ENCODE assay signal across 16 cellular contexts in genomic region chr5:177230660-177231059, GRCh38.
"Had no signal": no experiment of that assay in that cellular context is flagged by ENCODE, and none has a peak within 500 bp of the region (broad histone marks: within the 10 kb centered on the region; RNA-seq: fewer than 3 reads in every experiment).

No MANE protein-coding gene starts in this region.

- ATAC-seq: activated CD4-positive, alpha-beta T cell treated with anti-CD3 and anti-CD28 coated beads for 36 hours; stimulated activated effector memory CD8-positive, alpha-beta T cell treated with anti-CD3 and anti-CD28 coated beads, Interleukin-12 subunit alpha, Interleukin-12 subunit beta, amount 100 ng/mL, for 72 hours had no signal

- H3K9me3 ChIP-seq: tibial artery had no signal

- H2AFZ ChIP-seq: hepatocyte, neural progenitor cell, parathyroid adenoma had no signal

- H3K27ac Mint-ChIP-seq: activated CD4-positive, alpha-beta memory T cell treated with anti-CD3 and anti-CD28 coated beads for 36 hours; activated CD4-positive, alpha-beta T cell treated with anti-CD3 and anti-CD28 coated beads for 36 hours; activated naive CD8-positive, alpha-beta T cell; neural progenitor cell; stimulated activated effector memory CD8-positive, alpha-beta T cell treated with anti-CD3 and anti-CD28 coated beads, Interleukin-12 subunit alpha, Interleukin-12 subunit beta, amount 100 ng/mL, for 72 hours had no signal

- H3K36me3 Mint-ChIP-seq: activated naive CD8-positive, alpha-beta T cell had no signal

- H3K9me3 Mint-ChIP-seq: activated CD4-positive, alpha-beta memory T cell treated with anti-CD3 and anti-CD28 coated beads for 36 hours; neural progenitor cell; stimulated activated effector memory CD8-positive, alpha-beta T cell treated with anti-CD3 and anti-CD28 coated beads, Interleukin-12 subunit alpha, Interleukin-12 subunit beta, amount 100 ng/mL, for 72 hours had no signal

- H3K9ac ChIP-seq: neural progenitor cell, parathyroid adenoma had no signal

- H3K27ac ChIP-seq: hepatocyte, neural progenitor cell, parathyroid adenoma, tibial artery, VCaP had no signal

- H3K27me3 ChIP-seq: hepatocyte, neural progenitor cell, tibial artery had no signal

- H3K4me3 Mint-ChIP-seq: activated CD4-positive, alpha-beta memory T cell treated with anti-CD3 and anti-CD28 coated beads for 36 hours; activated CD4-positive, alpha-beta T cell treated with anti-CD3 and anti-CD28 coated beads for 36 hours; activated naive CD8-positive, alpha-beta T cell; neural progenitor cell; stimulated activated effector memory CD8-positive, alpha-beta T cell treated with anti-CD3 and anti-CD28 coated beads, Interleukin-12 subunit alpha, Interleukin-12 subunit beta, amount 100 ng/mL, for 72 hours had no signal

- H3K4me2 ChIP-seq: hepatocyte, neural progenitor cell had no signal

- FAIRE-seq: urothelium cell line had no signal

- DNase-seq: activated CD4-positive, alpha-beta memory T cell treated with anti-CD3 and anti-CD28 coated beads for 36 hours; activated CD4-positive, alpha-beta T cell treated with anti-CD3 and anti-CD28 coated beads for 36 hours; activated gamma-delta T cell treated with Interleukin-2 at 50 U/mL for 16 hours; activated T-cell treated with anti-CD3 and anti-CD28 coated beads, Interleukin-2, amount 50 U/mL, for 48 hours; dermis blood vessel endothelial cell; islet precursor cell; retina; tibial artery had no signal

- H3K4me1 ChIP-seq: neural progenitor cell had no signal

- H3K4me3 ChIP-seq: hepatocyte, lung, neural progenitor cell, tibial artery had no signal

- H3K27me3 Mint-ChIP-seq: activated CD4-positive, alpha-beta memory T cell treated with anti-CD3 and anti-CD28 coated beads for 36 hours; activated CD4-positive, alpha-beta T cell treated with anti-CD3 and anti-CD28 coated beads for 36 hours; activated naive CD8-positive, alpha-beta T cell had no signal
